Comparison of ENCODE assay signal across 27 cellular contexts in genomic region chr2:118296663-118297062, GRCh38.
"Had no signal": no experiment of that assay in that cellular context is flagged by ENCODE, and none has a peak within 500 bp of the region (broad histone marks: within the 10 kb centered on the region; RNA-seq: fewer than 3 reads in every experiment).

No MANE protein-coding gene starts in this region.

- DNase-seq: activated effector memory CD4-positive, alpha-beta T cell treated with anti-CD3 and anti-CD28 coated beads, Interleukin-2, amount 50 U/mL, for 16 hours; activated effector memory CD4-positive, alpha-beta T cell treated with Interleukin-2 at 50 U/mL for 16 hours; activated gamma-delta T cell; activated gamma-delta T cell treated with Interleukin-2 at 50 U/mL for 16 hours; activated naive CD4-positive, alpha-beta T cell; activated naive CD4-positive, alpha-beta T cell treated with anti-CD3 and anti-CD28 coated beads for 36 hours; activated naive CD4-positive, alpha-beta T cell treated with anti-CD3 and anti-CD28 coated beads, Interleukin-2, amount 10 ng/mL, durations not matched to agents 7 days and 5 days; activated naive CD4-positive, alpha-beta T cell treated with anti-CD3 and anti-CD28 coated beads, Interleukin-2, amount 50 U/mL, for 16 hours; activated naive CD4-positive, alpha-beta T cell treated with Interleukin-2 at 50 U/mL for 16 hours; activated naive CD8-positive, alpha-beta T cell treated with anti-CD3 and anti-CD28 coated beads for 36 hours; activated naive CD8-positive, alpha-beta T cell treated with anti-CD3 and anti-CD28 coated beads, Interleukin-2, amount 10 ng/mL, durations not matched to agents 7 days and 5 days; activated naive CD8-positive, alpha-beta T cell treated with anti-CD3 and anti-CD28 coated beads, Interleukin-2, amount 50 U/mL, for 24 hours; activated T-cell treated with anti-CD3 and anti-CD28 coated beads, Interleukin-2, amount 50 U/mL, for 1 hour; activated T-cell treated with anti-CD3 and anti-CD28 coated beads, Interleukin-2, amount 50 U/mL, for 24 hours; activated T-cell treated with anti-CD3 and anti-CD28 coated beads, Interleukin-2, amount 50 U/mL, for 4 hours; activated T-cell treated with anti-CD3 and anti-CD28 coated beads, Interleukin-2, amount 50 U/mL, for 48 hours; activated T-cell treated with anti-CD3 and anti-CD28 coated beads, Interleukin-2, amount 50 U/mL, for 72 hours; adrenal gland; amniotic stem cell; amygdala; anterior cingulate cortex; aorta; body of pancreas; brain microvascular endothelial cell; caudate nucleus; central memory CD4-positive, alpha-beta T cell; cerebellar nuclear complex had no signal
